In genomic region chr1:160607051-160608032, GRCh38 we compare ENCODE assay signal across 8 cellular contexts. TPM values are rescaled to one million over a fixed set of nuclear protein-coding genes. Genes with fewer than 3 reads are reported as not detected.
DNase-seq lines count a peak whose midpoint lies in the region; ATAC-seq and TF ChIP-seq lines count a peak whose summit lies in the region.

No MANE protein-coding gene starts in this region.

- ATAC-seq in HG03139 (IDR thresholded peaks at IDR 0.05; ENCODE audit: unreplicated experiment) (peak; percentile 56), upper lobe of right lung (peak; percentile 99)

- TF ChIP-seq CTCF in VCaP (conservative IDR thresholded peaks at IDR 0.05): peak; percentile 84
- peak; percentile 68 for TF ChIP-seq CTCF in upper lobe of right lung (IDR thresholded peaks at IDR 0.05)

- H3K4me1 ChIP-seq in upper lobe of right lung: no peaks in the 10 kb centered on the region

- H3K27me3 ChIP-seq in upper lobe of right lung: no peaks in the 10 kb centered on the region

- in situ Hi-C loops in GM18951 (cut with MboI; ENCODE audit: low sequenced_read_pairs, unreplicated experiment): loop anchor here (5.0 to 25.0 kb wide), 3 partner anchors 60 to 520 kb away; partner anchors contain the start of genes IGSF8 and KCNJ9

- peak; percentile 1 for TF ChIP-seq POLR2A in GM18951 (IDR thresholded peaks at IDR 0.05; ENCODE audit: extremely low read depth, insufficient read depth, insufficient read length)

- no peaks in the 10 kb centered on the region for H3K9me3 ChIP-seq in upper lobe of right lung

- no peak overlapping the region for H3K27ac ChIP-seq in VCaP
- no peak overlapping the region for H3K27ac ChIP-seq in upper lobe of right lung

- intact Hi-C loops in upper lobe of right lung (cut with DNase I): loop anchor here (5.0 kb wide), 1 partner anchor 180 kb away; no protein-coding TSS in a partner anchor

- peak; percentile 73 for DNase-seq in CMK (ENCODE audit: low read depth)
- DNase-seq in NCI-H2196 treated with DMSO at 0.1 percent for 48 hours (lab: John Stamatoyannopoulos, UW; ENCODE audit: unreplicated experiment): peak; percentile 4
- DNase-seq in effector CD8-positive, alpha-beta T cell (lab: John Stamatoyannopoulos, UW): peak; percentile 40
- DNase-seq in lung microvascular endothelial cell (ENCODE audit: low read depth in 2 of 2): peak; percentile 76 to 83
- DNase-seq in upper lobe of right lung: no peak

- no peaks in the 10 kb centered on the region for H3K36me3 ChIP-seq in upper lobe of right lung

- H3K4me3 ChIP-seq in upper lobe of right lung: no peak overlapping the region

RNA-seq across cellular contexts. Expression of gene CD84, which starts 28.0 kb away (rescaled TPM):
- total RNA-seq in lung microvascular endothelial cell (not detected in 2 replicates), upper lobe of right lung (20.7 TPM)

RNA-seq across cellular contexts. Expression of gene SLAMF1, which starts 39.5 kb away (rescaled TPM):
- total RNA-seq in lung microvascular endothelial cell (not detected in 2 replicates), upper lobe of right lung (1.6 TPM)

Comparison
In these comparisons a context has a peak if more than half of its experiments do, and no peak if none do; other contexts are left out.
1. RNA of gene CD84, which starts 28.0 kb away (total RNA-seq): 20.7 TPM in upper lobe of right lung (single experiment); not detected in lung microvascular endothelial cell; every median in the first group is over 10 times any median in the second.